Comparison of ENCODE assay signal across 1 cellular context in genomic region chr15:38899300-38899699, GRCh38.
A peak's percentile ranks its signal among the peaks of the same experiment; 100 is the strongest.
TF ChIP-seq lines count a peak whose summit lies in the region.

No MANE protein-coding gene starts in this region.

TF ChIP-seq in IMR-90, 13 proteins besides CTCF, POLR2A, EP300 and RAD21:
- TF ChIP-seq SMC3 (IDR thresholded peaks at IDR 0.05; ENCODE audit: low read depth, low read length) = no peak
- peak; percentile 92 for TF ChIP-seq USF2 (IDR thresholded peaks at IDR 0.05; ENCODE audit: low read depth, low read length)
- TF ChIP-seq FOS (IDR thresholded peaks at IDR 0.05; ENCODE audit: low read depth, low read length) = no peak
- no peak for TF ChIP-seq NFE2L2 (IDR thresholded peaks at IDR 0.05; ENCODE audit: low read depth, low read length)
- no peak for TF ChIP-seq RFX5 (IDR thresholded peaks at IDR 0.05; ENCODE audit: low read depth, low read length)
- TF ChIP-seq BHLHE40 (IDR thresholded peaks at IDR 0.05; ENCODE audit: low read depth, low read length) = 0 out of 2 replicates have a peak, but pooled peaks have one; percentile 46
- no peak for TF ChIP-seq MAFK (IDR thresholded peaks at IDR 0.05; ENCODE audit: low read depth, low read length)
- TF ChIP-seq ELK1 (IDR thresholded peaks at IDR 0.05; ENCODE audit: borderline replicate concordance, low read depth, low read length) = no peak
- TF ChIP-seq CHD1 (IDR thresholded peaks at IDR 0.05; ENCODE audit: low read depth, low read length) = no peak
- TF ChIP-seq MXI1 (IDR thresholded peaks at IDR 0.05; ENCODE audit: borderline replicate concordance, low read depth, low read length) = no peak
- TF ChIP-seq MAZ (IDR thresholded peaks at IDR 0.05; ENCODE audit: borderline replicate concordance, low read depth, low read length) = no peak
- TF ChIP-seq RCOR1 (IDR thresholded peaks at IDR 0.05; ENCODE audit: insufficient replicate concordance, low read length) = no peak
- 0 out of 2 replicates have a peak, but pooled peaks have one; percentile 19 for TF ChIP-seq CEBPB (IDR thresholded peaks at IDR 0.05; ENCODE audit: low read depth, low read length)
